ENCODE assay signal across 14 cellular contexts in the genomic region with DNA sequence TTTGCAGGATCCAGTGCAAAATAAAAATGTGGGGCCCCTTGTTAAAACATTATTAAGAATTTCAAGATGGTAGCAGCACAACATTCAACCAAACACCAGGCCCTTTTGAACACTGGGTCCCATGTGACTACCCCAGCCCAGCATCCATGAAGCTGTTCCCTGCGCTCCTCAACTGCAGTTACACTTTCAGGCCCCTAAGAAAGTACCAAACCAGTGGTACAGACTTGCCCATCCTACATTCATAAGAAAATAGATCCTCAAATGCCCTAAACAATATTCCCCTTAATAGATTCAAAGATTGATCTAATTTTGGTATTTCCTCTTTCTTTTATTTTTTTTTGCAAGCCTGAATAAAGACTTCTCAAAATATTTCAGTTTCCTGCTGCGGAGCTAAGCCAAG.
DNase-seq lines count a peak whose midpoint lies in the region; ATAC-seq, FAIRE-seq and TF ChIP-seq lines count a peak whose summit lies in the region.
"Had no signal": no experiment of that assay in that cellular context is flagged by ENCODE, and none has a peak within 500 bp of the region (broad histone marks: within the 10 kb centered on the region; RNA-seq: fewer than 3 reads in every experiment).

No MANE protein-coding gene starts in this region.

- in situ Hi-C loops in GM12878 (cut with MboI), result no loop called here

- H3K4me2 ChIP-seq in SK-N-SH (peak overlapping the region; percentile 12; the same call in 1 of the 2 replicates), GM12878 (ENCODE audit: control insufficient read depth, insufficient read depth) (no peak overlapping the region), keratinocyte (ENCODE audit: control insufficient read depth, extremely low read depth, insufficient read depth, low read depth, low read length) (peak overlapping the region; percentile 83)

- no peak for TF ChIP-seq CTCF in SK-N-SH (IDR thresholded peaks at IDR 0.05)
- no peak for TF ChIP-seq CTCF in GM12878 (IDR thresholded peaks at IDR 0.05 in 2 of 3, conservative IDR thresholded peaks at IDR 0.05 in 1 of 3; ENCODE audit: control insufficient read depth in 2 of 3, extremely low read depth in 1 of 3, insufficient read depth in 1 of 3, low read depth in 3 of 3, low read length in 3 of 3)
- no peak for TF ChIP-seq CTCF in keratinocyte (optimal IDR thresholded peaks at IDR 0.05 in 1 of 3, IDR thresholded peaks at IDR 0.05 in 1 of 3, conservative IDR thresholded peaks at IDR 0.05 in 1 of 3; ENCODE audit: extremely low read depth in 1 of 3, insufficient read depth in 2 of 3, low read length in 3 of 3)
- TF ChIP-seq CTCF in thoracic aorta (IDR thresholded peaks at IDR 0.05), result no peak
- no peak for TF ChIP-seq CTCF in dorsolateral prefrontal cortex (IDR thresholded peaks at IDR 0.05 in 54 of 56, conservative IDR thresholded peaks at IDR 0.05 in 2 of 56; ENCODE audit: low read depth in 1 of 56, partially characterized antibody in 56 of 56)

- ATAC-seq in SK-N-SH treated with all-trans-retinoic acid at 6 μM for 48 hours (no peak), GM12878 (peak; percentile 37; the same call in 1 of the 3 replicates), thoracic aorta (ENCODE audit: insufficient number of reproducible peaks, low FRiP score, low read depth) (no peak)
- ATAC-seq: naive thymus-derived CD8-positive, alpha-beta T cell had no signal

- dilution Hi-C loops in keratinocyte (cut with MboI; ENCODE audit: extremely low pct_ligation_motif_present, low sequenced_read_pairs), result no loop called here

- H4K20me1 ChIP-seq in SK-N-SH (ENCODE audit: insufficient read depth) (no peaks in the 10 kb centered on the region), GM12878 (ENCODE audit: control insufficient read depth, insufficient read depth) (no peaks in the 10 kb centered on the region), keratinocyte (ENCODE audit: control insufficient read depth, extremely low read depth, insufficient read depth, low read length) (no peaks in the 10 kb centered on the region)

- FAIRE-seq in GM12878 (lab: Jason Lieb, UNC), result no peak
- FAIRE-seq in keratinocyte (lab: Jason Lieb, UNC), result no peak
- FAIRE-seq: A204.1, frontal cortex, kidney had no signal

- H3K27ac ChIP-seq in SK-N-SH (ENCODE audit: low read depth in 2 of 2, low read length in 1 of 2), result peak overlapping the region in 1 of 2 experiments; percentile 40; a peak in 2 of 4 replicates
- no peak overlapping the region for H3K27ac ChIP-seq in GM12878 (ENCODE audit: control insufficient read depth, insufficient read depth)
- H3K27ac ChIP-seq in keratinocyte (ENCODE audit: control insufficient read depth, insufficient read depth, low read length), result peak overlapping the region; percentile 87
- peak overlapping the region; percentile 69 for H3K27ac ChIP-seq in thoracic aorta
- peak overlapping the region in 3 of 59 donors; percentile 1 to 18 (median 4) for H3K27ac ChIP-seq in dorsolateral prefrontal cortex

- H3K4me1 ChIP-seq in SK-N-SH (ENCODE audit: control insufficient read depth in 1 of 2, insufficient read depth in 2 of 2, low read depth in 1 of 2, low read length in 1 of 2) (peaks cover 13 to 21% of the 10 kb centered on the region in 2 experiments), GM12878 (ENCODE audit: control insufficient read depth, insufficient read depth, low read length) (peaks cover 3% of the 10 kb centered on the region; the same call in 1 of the 2 replicates), keratinocyte (ENCODE audit: control insufficient read depth, extremely low read depth, insufficient read depth, low read length) (peaks cover 76% of the 10 kb centered on the region), thoracic aorta (ENCODE audit: control insufficient read depth in 1 of 2, low read depth in 2 of 2) (peaks cover 31 to 43% of the 10 kb centered on the region in 2 donors)

- no peak for TF ChIP-seq RAD21 in SK-N-SH (IDR thresholded peaks at IDR 0.05; ENCODE audit: low read length)
- no peak for TF ChIP-seq RAD21 in GM12878 (IDR thresholded peaks at IDR 0.05; ENCODE audit: insufficient read depth, low read depth, low read length)

- DNase-seq in SK-N-SH (no peak), GM12878 (ENCODE audit: low read depth, low spot score) (no peak), keratinocyte (ENCODE audit: low read depth, low spot score) (no peak), thoracic aorta (ENCODE audit: low spot score) (no peak), nucleus accumbens (lab: John Stamatoyannopoulos, UW) (no peak), dorsolateral prefrontal cortex (no peak), EL (no peak)
- DNase-seq: activated CD4-positive, alpha-beta T cell treated with anti-CD3 and anti-CD28 coated beads for 48 hours; activated T-cell treated with anti-CD3 and anti-CD28 coated beads, Interleukin-2, amount 50 U/mL, for 24 hours; kidney had no signal

- H2AFZ ChIP-seq in SK-N-SH (ENCODE audit: low read depth), result no peak overlapping the region
- no peak overlapping the region for H2AFZ ChIP-seq in GM12878 (ENCODE audit: control insufficient read depth, low read depth, low read length)
- no peak overlapping the region for H2AFZ ChIP-seq in keratinocyte (ENCODE audit: control insufficient read depth, low read length)

- no peak for TF ChIP-seq POLR2A in GM12878 (IDR thresholded peaks at IDR 0.05; ENCODE audit: low read depth, low read length)

- WGBS in SK-N-SH (ENCODE audit: low lambda C conversion rate), result 94% methylated on average over 2 of the region's 2 CpGs
- WGBS in GM12878 (ENCODE audit: insufficient coverage, insufficient replicate concordance, low lambda C conversion rate, missing lambda C conversion rate), result 42% methylated on average over 2 of the region's 2 CpGs

- no peak overlapping the region for H3K4me3 ChIP-seq in SK-N-SH (ENCODE audit: low read depth in 2 of 2, low read length in 1 of 2)
- H3K4me3 ChIP-seq in GM12878, result no peak overlapping the region
- H3K4me3 ChIP-seq in keratinocyte (ENCODE audit: control insufficient read depth in 2 of 3, extremely low read depth in 1 of 3, insufficient read depth in 2 of 3, low read depth in 1 of 3, low read length in 3 of 3), result no peak overlapping the region
- H3K4me3 ChIP-seq in thoracic aorta, result no peak overlapping the region
- H3K4me3 ChIP-seq in dorsolateral prefrontal cortex, result no peak overlapping the region

- BruUV-seq in GM12878 (replicated peaks; lab: Mats Ljungman, UMichigan), result no TSS peak

- POLR2A ChIA-PET in SK-N-SH (lab: Yijun Ruan, JAX), result no interaction called here
- POLR2A ChIA-PET in GM12878 (lab: Charles Lee), result interaction anchor here (0.9 to 1.5 kb wide), 3 partner anchors 8 to 15 kb away, joined by 3 to 4 read pairs (median 4); no protein-coding TSS in a partner anchor

- SMC1A ChIA-PET in GM12878 (lab: Charles Lee; ENCODE audit: uncharacterized antibody, unreplicated experiment), result interaction anchor here (1.4 to 3.6 kb wide), 9 partner anchors 8 to 105 kb away, joined by 3 to 22 read pairs (median 5); no protein-coding TSS in a partner anchor

- no peaks in the 10 kb centered on the region for H3K9me2 ChIP-seq in SK-N-SH

- H3K36me3 ChIP-seq in SK-N-SH (replicated peaks in 1 of 2; ENCODE audit: control insufficient read depth in 1 of 2, insufficient read depth in 2 of 2, low read length in 1 of 2), result no peaks in the 10 kb centered on the region
- H3K36me3 ChIP-seq in GM12878 (ENCODE audit: control insufficient read depth in 2 of 2, insufficient read depth in 2 of 2, low read length in 1 of 2), result no peaks in the 10 kb centered on the region
- no peaks in the 10 kb centered on the region for H3K36me3 ChIP-seq in keratinocyte (ENCODE audit: control insufficient read depth in 2 of 2, extremely low read depth in 1 of 2, insufficient read depth in 2 of 2, low read length in 2 of 2)
- H3K36me3 ChIP-seq in thoracic aorta, result no peaks in the 10 kb centered on the region

- no peaks in the 10 kb centered on the region for H3K79me2 ChIP-seq in SK-N-SH (ENCODE audit: insufficient read depth)
- H3K79me2 ChIP-seq in GM12878 (ENCODE audit: control insufficient read depth, insufficient read depth, low read length), result no peaks in the 10 kb centered on the region; the same call in 1 of the 2 replicates
- peaks cover 2% of the 10 kb centered on the region for H3K79me2 ChIP-seq in keratinocyte (ENCODE audit: control insufficient read depth, insufficient read depth, low read length)

- CTCF ChIA-PET in SK-N-SH (lab: Yijun Ruan, JAX) (interaction anchor here (1.1 kb wide), 1 partner anchor 103 kb away, joined by 3 read pairs; no protein-coding TSS in a partner anchor), GM12878 (lab: Yijun Ruan, JAX) (no interaction called here)

- H3K27me3 ChIP-seq in SK-N-SH (ENCODE audit: insufficient read depth) (no peaks in the 10 kb centered on the region), GM12878 (replicated peaks in 1 of 2; ENCODE audit: control insufficient read depth in 2 of 2, insufficient read depth in 2 of 2, low read length in 1 of 2) (no peaks in the 10 kb centered on the region; a peak in 1 of 4 replicates), keratinocyte (ENCODE audit: control insufficient read depth, extremely low read depth, insufficient read depth, low read length) (no peaks in the 10 kb centered on the region), thoracic aorta (replicated peaks; ENCODE audit: insufficient read depth) (no peaks in the 10 kb centered on the region), dorsolateral prefrontal cortex (peaks cover 0 to 2% (median 0%) of the 10 kb centered on the region in 45 donors)

- RAD21 ChIA-PET in GM12878 (lab: Charles Lee; ENCODE audit: unreplicated experiment), result interaction anchor here (0.6 to 2.4 kb wide), 6 partner anchors 8 to 190 kb away, joined by 3 to 6 read pairs (median 3); no protein-coding TSS in a partner anchor

- no peaks in the 10 kb centered on the region for H3K9me1 ChIP-seq in keratinocyte (ENCODE audit: control insufficient read depth, extremely low read depth, insufficient read depth, low read length)

- H3K9me3 ChIP-seq in SK-N-SH (no peaks in the 10 kb centered on the region), GM12878 (replicated peaks; ENCODE audit: control insufficient read depth, insufficient read depth, low read length) (no peaks in the 10 kb centered on the region), keratinocyte (ENCODE audit: control insufficient read depth, low read depth, low read length) (no peaks in the 10 kb centered on the region), thoracic aorta (no peaks in the 10 kb centered on the region)

- intact Hi-C loops in GM12878 (cut with micrococcal nuclease; ENCODE audit: unreplicated experiment) (no loop called here), dorsolateral prefrontal cortex (cut with DNase I) (no loop called here)

- TF ChIP-seq EP300 in SK-N-SH (IDR thresholded peaks at IDR 0.05; ENCODE audit: borderline replicate concordance in 1 of 2, low read depth in 1 of 2, low read length in 1 of 2) (no peak), GM12878 (IDR thresholded peaks at IDR 0.05; ENCODE audit: borderline replicate concordance in 1 of 2, control insufficient read depth in 1 of 2, low read depth in 2 of 2, low read length in 2 of 2) (no peak)

- H3K9ac ChIP-seq in SK-N-SH, result no peak overlapping the region
- no peak overlapping the region for H3K9ac ChIP-seq in GM12878 (ENCODE audit: control insufficient read depth, insufficient read depth, low read length)
- H3K9ac ChIP-seq in keratinocyte (ENCODE audit: control insufficient read depth, extremely low read depth, insufficient read depth, low read length), result peak overlapping the region; percentile 48

- H3F3A ChIP-seq in SK-N-SH (replicated peaks; ENCODE audit: insufficient read depth), result no peaks in the 10 kb centered on the region

TF ChIP-seq in GM12878, 131 proteins besides CTCF, POLR2A, EP300 and RAD21 (continues in another document):
- no peak for TF ChIP-seq EED (IDR thresholded peaks at IDR 0.05; ENCODE audit: low read depth)
